ENCODE assay signal across 11 cellular contexts in the genomic region with DNA sequence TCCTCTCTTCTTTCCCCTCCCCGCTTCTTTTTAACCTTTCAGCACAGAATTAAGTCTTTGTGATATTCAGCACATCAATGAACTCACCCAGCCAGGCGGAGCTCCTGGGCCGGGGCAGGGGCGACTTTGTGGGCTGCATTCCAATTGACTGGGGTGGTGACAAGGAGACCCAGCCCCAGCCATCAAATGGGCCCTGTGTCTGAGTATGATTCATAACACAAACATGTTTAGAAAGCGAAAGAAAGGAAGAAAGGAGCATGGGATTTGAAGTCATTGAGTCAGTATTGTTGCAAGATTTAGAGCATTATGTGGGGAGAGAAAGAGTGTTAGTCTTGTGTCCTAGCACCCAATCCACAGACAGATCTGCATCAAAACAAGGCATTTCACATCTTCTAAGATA.
DNase-seq lines count a peak whose midpoint lies in the region; ATAC-seq, FAIRE-seq and TF ChIP-seq lines count a peak whose summit lies in the region.
"Had no signal": no experiment of that assay in that cellular context is flagged by ENCODE, and none has a peak within 500 bp of the region (broad histone marks: within the 10 kb centered on the region; RNA-seq: fewer than 3 reads in every experiment).

No MANE protein-coding gene starts in this region.

- TF ChIP-seq POLR2A in NB4 (IDR thresholded peaks at IDR 0.05; ENCODE audit: extremely low read depth, insufficient read length) (no peak), endothelial cell of umbilical vein (IDR thresholded peaks at IDR 0.05; ENCODE audit: low read depth, low read length) (no peak)

- no peaks in the 10 kb centered on the region for H3K9me1 ChIP-seq in endothelial cell of umbilical vein (replicated peaks; ENCODE audit: control insufficient read depth, extremely low read depth, insufficient read depth, low read length)

- H3K9me3 ChIP-seq in endothelial cell of umbilical vein (replicated peaks; ENCODE audit: control insufficient read depth, insufficient read depth, low read length) (no peaks in the 10 kb centered on the region), mesodermal cell (ENCODE audit: control insufficient read depth, low read length) (no peaks in the 10 kb centered on the region)

- FAIRE-seq in endothelial cell of umbilical vein (lab: Jason Lieb, UNC) = peak; percentile 82
- FAIRE-seq: GM12892 had no signal

- H3K79me2 ChIP-seq in endothelial cell of umbilical vein (ENCODE audit: control insufficient read depth, insufficient read depth, low read length) = no peaks in the 10 kb centered on the region

- intact Hi-C loops in endothelial cell of umbilical vein (cut with micrococcal nuclease) = loop anchor here (1.0 to 10.0 kb wide), 4 partner anchors 39 to 383 kb away; a partner anchor contains a TSS

- DNase-seq in ACHN (peak; percentile 68), NB4 (ENCODE audit: low read depth) (peak; percentile 9), endothelial cell of umbilical vein (ENCODE audit: low read depth, low spot score) (peak; percentile 74), NCI-H1694 (lab: John Stamatoyannopoulos, UW) (no peak), NCI-H1417 (lab: John Stamatoyannopoulos, UW) (no peak)
- no peak for DNase-seq in activated CD4-positive, alpha-beta T cell treated with anti-CD3 and anti-CD28 coated beads for 48 hours

- no peaks in the 10 kb centered on the region for H3K36me3 ChIP-seq in endothelial cell of umbilical vein (ENCODE audit: control insufficient read depth in 2 of 2, extremely low read depth in 1 of 2, insufficient read depth in 2 of 2, low read length in 2 of 2)
- no peaks in the 10 kb centered on the region for H3K36me3 ChIP-seq in mesodermal cell (ENCODE audit: control insufficient read depth, insufficient read depth, low read length)

- H3K4me3 ChIP-seq in NB4 (ENCODE audit: low read depth, low read length) (no peak overlapping the region), endothelial cell of umbilical vein (replicated peaks in 1 of 3; ENCODE audit: insufficient read depth in 1 of 3, low read depth in 1 of 3, low read length in 3 of 3) (no peak overlapping the region), mesodermal cell (ENCODE audit: extremely low read depth, insufficient read depth, low read length, poor library complexity, severe bottlenecking) (peak overlapping the region; percentile 11)

- peak overlapping the region; percentile 50 for H3K4me2 ChIP-seq in endothelial cell of umbilical vein (ENCODE audit: insufficient read depth, low read length)
- H3K4me2 ChIP-seq: KMS-11 had no signal

- no TSS peak for BruUV-seq in endothelial cell of umbilical vein (replicated peaks; lab: Mats Ljungman, UMichigan)

- POLR2A ChIA-PET in endothelial cell of umbilical vein (lab: Charles Lee) = no interaction called here

- H3K9ac ChIP-seq in endothelial cell of umbilical vein (replicated peaks; ENCODE audit: extremely low read depth, insufficient read depth, low read length) = no peak overlapping the region
- H3K9ac ChIP-seq: KMS-11 had no signal

- H3K27ac ChIP-seq in endothelial cell of umbilical vein (ENCODE audit: insufficient read depth, low read depth, low read length) (no peak overlapping the region), mesodermal cell (ENCODE audit: low read depth, low read length, severe bottlenecking) (peak overlapping the region; percentile 93)
- H3K27ac ChIP-seq: KMS-11 had no signal

- dilution Hi-C loops in endothelial cell of umbilical vein (cut with MboI; ENCODE audit: extremely low pct_ligation_motif_present, low sequenced_read_pairs) = no loop called here

- no peak for ATAC-seq in HG03460 (IDR thresholded peaks at IDR 0.05; ENCODE audit: unreplicated experiment)
- ATAC-seq: Panc1 had no signal

- CTCF ChIA-PET in endothelial cell of umbilical vein (lab: Charles Lee) = interaction anchor here (1.6 to 7.0 kb wide), 4 partner anchors 13 to 198 kb away, joined by 6 to 124 read pairs (median 17); a partner anchor contains a TSS

- in situ Hi-C loops in ACHN (cut with HindIII; ENCODE audit: low pct_ligation_motif_present, low pct_unique_long_range_greater_than_20kb, low sequenced_read_pairs) = loop anchor here (25.0 kb wide), 1 partner anchor 195 kb away; a partner anchor contains a TSS

- H4K20me1 ChIP-seq in endothelial cell of umbilical vein (replicated peaks; ENCODE audit: control insufficient read depth, extremely low read depth, insufficient read depth, low read length) = no peaks in the 10 kb centered on the region

- peaks cover 30% of the 10 kb centered on the region for H3K4me1 ChIP-seq in endothelial cell of umbilical vein (ENCODE audit: control insufficient read depth, extremely low read depth, insufficient read depth, low read length)
- H3K4me1 ChIP-seq in mesodermal cell (ENCODE audit: control insufficient read depth, insufficient read depth, low read length, poor library complexity, severe bottlenecking) = peaks cover 19% of the 10 kb centered on the region

- 0% methylated on average over 1 to 2 of the region's 5 CpGs for WGBS in mesodermal cell (ENCODE audit: insufficient coverage in 2 of 2), 2 experiments

- TF ChIP-seq CTCF in NB4 (IDR thresholded peaks at IDR 0.05; ENCODE audit: low read depth, low read length) (no peak), endothelial cell of umbilical vein (IDR thresholded peaks at IDR 0.05; ENCODE audit: extremely low read depth in 1 of 2, insufficient read depth in 1 of 2, low read depth in 1 of 2, low read length in 2 of 2) (no peak)

- H3K27me3 ChIP-seq in endothelial cell of umbilical vein (ENCODE audit: control insufficient read depth in 2 of 2, insufficient read depth in 2 of 2, low read length in 2 of 2) = no peaks in the 10 kb centered on the region

- H2AFZ ChIP-seq in endothelial cell of umbilical vein (ENCODE audit: low read depth, low read length) = no peak overlapping the region

TF ChIP-seq in endothelial cell of umbilical vein, 7 proteins besides CTCF, POLR2A, EP300 and RAD21:
- TF ChIP-seq EZH2 (IDR thresholded peaks at IDR 0.05; ENCODE audit: borderline replicate concordance, low read depth, low read length, severe bottlenecking) (no peak), GATA2 (IDR thresholded peaks at IDR 0.05; ENCODE audit: insufficient read depth, insufficient read length, low read depth, low read length) (no peak), FOS (IDR thresholded peaks at IDR 0.05; ENCODE audit: borderline replicate concordance, insufficient read depth, low read length) (peak; percentile 78), JUN (IDR thresholded peaks at IDR 0.05; ENCODE audit: borderline replicate concordance, insufficient read depth, insufficient read length, low read depth) (peak; percentile 40)

Comparison
In these comparisons a context has a peak if more than half of its experiments do, and no peak if none do; other contexts are left out.
1. DNase-seq: peak in ACHN (single experiment), NB4 (single experiment) and endothelial cell of umbilical vein (single experiment); none in activated CD4-positive, alpha-beta T cell treated with anti-CD3 and anti-CD28 coated beads for 48 hours (single experiment), NCI-H1694 (single experiment) and NCI-H1417 (0 of 3).